Comparison of ENCODE assay signal across 29 cellular contexts in genomic region chr20:64193058-64193457, GRCh38. TPM values are rescaled to one million over a fixed set of nuclear protein-coding genes. Genes with fewer than 3 reads are reported as not detected.
"Had no signal": no experiment of that assay in that cellular context is flagged by ENCODE, and none has a peak within 500 bp of the region (broad histone marks: within the 10 kb centered on the region; RNA-seq: fewer than 3 reads in every experiment).

No MANE protein-coding gene starts in this region.

- H3K4me3 Mint-ChIP-seq: activated CD4-positive, alpha-beta memory T cell treated with anti-CD3 and anti-CD28 coated beads for 36 hours; activated CD4-positive, alpha-beta T cell treated with anti-CD3 and anti-CD28 coated beads, Interleukin-2, amount 10 ng/mL, durations not matched to agents 24 days and 14 days; activated naive CD4-positive, alpha-beta T cell treated with anti-CD3 and anti-CD28 coated beads, Interleukin-2, amount 50 U/mL, for 24 hours; activated T-cell treated with anti-CD3 and anti-CD28 coated beads, Interleukin-2, amount 50 U/mL, for 72 hours; central memory CD8-positive, alpha-beta T cell; T-helper 1 cell treated with Interleukin-12 subunit alpha and Interleukin-12 subunit beta and Interleukin-4 antibody, amounts not matched to agents 30 μg/mL and 1 μg/mL, for 36 hours; WTC11 had no signal

- H3K9me3 ChIP-seq: SJSA1 had no signal

- H3K27ac ChIP-seq: SJSA1 had no signal

- DNase-seq: activated CD4-positive, alpha-beta memory T cell treated with anti-CD3 and anti-CD28 coated beads for 36 hours; activated CD4-positive, alpha-beta T cell treated with anti-CD3 and anti-CD28 coated beads, Interleukin-2, amount 10 ng/mL, durations not matched to agents 24 days and 14 days; activated CD4-positive, CD25-positive, alpha-beta regulatory T cell treated with anti-CD3 and anti-CD28 coated beads, Interleukin-2, amount 50 U/mL, for 72 hours; activated CD8-positive, alpha-beta memory T cell treated with anti-CD3 and anti-CD28 coated beads for 24 hours; activated effector memory CD4-positive, alpha-beta T cell treated with Interleukin-2 at 50 U/mL for 16 hours; activated naive CD4-positive, alpha-beta T cell; activated T-cell treated with anti-CD3 and anti-CD28 coated beads, Interleukin-2, amount 50 U/mL, for 72 hours; amygdala; KG1; NCI-H1092; NCI-H1417 treated with DMSO at 0.1 percent for 48 hours; NCI-H1694; NCI-H2029; NCI-H2107; NCI-H510A treated with DMSO at 0.1 percent for 48 hours; NCI-H69; SHP77; SW 1271 had no signal

- H3K4me3 ChIP-seq: SJSA1 had no signal

- H3K36me3 Mint-ChIP-seq: activated CD4-positive, alpha-beta memory T cell treated with anti-CD3 and anti-CD28 coated beads for 36 hours; activated naive CD4-positive, alpha-beta T cell treated with anti-CD3 and anti-CD28 coated beads, Interleukin-2, amount 50 U/mL, for 24 hours; WTC11 had no signal

- H3K27me3 Mint-ChIP-seq: activated CD4-positive, alpha-beta T cell treated with anti-CD3 and anti-CD28 coated beads, Interleukin-2, amount 10 ng/mL, durations not matched to agents 24 days and 14 days; brain had no signal

- ATAC-seq: SK-N-SH treated with all-trans-retinoic acid at 6 μM for 48 hours had no signal

- H3K27ac Mint-ChIP-seq: activated CD4-positive, alpha-beta memory T cell treated with anti-CD3 and anti-CD28 coated beads for 36 hours; activated CD4-positive, alpha-beta T cell treated with anti-CD3 and anti-CD28 coated beads, Interleukin-2, amount 10 ng/mL, durations not matched to agents 24 days and 14 days; activated naive CD4-positive, alpha-beta T cell treated with anti-CD3 and anti-CD28 coated beads, Interleukin-2, amount 50 U/mL, for 24 hours; activated T-cell treated with anti-CD3 and anti-CD28 coated beads, Interleukin-2, amount 50 U/mL, for 72 hours; T-helper 1 cell treated with Interleukin-12 subunit alpha and Interleukin-12 subunit beta and Interleukin-4 antibody, amounts not matched to agents 30 μg/mL and 1 μg/mL, for 36 hours; WTC11 had no signal

- H3K4me1 ChIP-seq: SJSA1 had no signal

- FAIRE-seq: astrocyte, RCC 7860 had no signal

- H3K36me3 ChIP-seq: SJSA1 had no signal

- H3K9me3 Mint-ChIP-seq: activated CD4-positive, alpha-beta memory T cell treated with anti-CD3 and anti-CD28 coated beads for 36 hours; activated CD4-positive, alpha-beta T cell treated with anti-CD3 and anti-CD28 coated beads, Interleukin-2, amount 10 ng/mL, durations not matched to agents 24 days and 14 days; activated naive CD4-positive, alpha-beta T cell treated with anti-CD3 and anti-CD28 coated beads, Interleukin-2, amount 50 U/mL, for 24 hours; activated T-cell treated with anti-CD3 and anti-CD28 coated beads, Interleukin-2, amount 50 U/mL, for 72 hours; central memory CD8-positive, alpha-beta T cell; T-helper 1 cell treated with Interleukin-12 subunit alpha and Interleukin-12 subunit beta and Interleukin-4 antibody, amounts not matched to agents 30 μg/mL and 1 μg/mL, for 36 hours; WTC11 had no signal

- H3K4me1 Mint-ChIP-seq: activated CD4-positive, alpha-beta T cell treated with anti-CD3 and anti-CD28 coated beads, Interleukin-2, amount 10 ng/mL, durations not matched to agents 24 days and 14 days; activated naive CD4-positive, alpha-beta T cell treated with anti-CD3 and anti-CD28 coated beads, Interleukin-2, amount 50 U/mL, for 24 hours had no signal

RNA-seq across cellular contexts. Expression of gene MYT1, which starts 28.8 kb away (rescaled TPM):
- total RNA-seq: activated CD4-positive, alpha-beta memory T cell treated with anti-CD3 and anti-CD28 coated beads for 36 hours; activated CD4-positive, alpha-beta T cell treated with anti-CD3 and anti-CD28 coated beads, Interleukin-2, amount 10 ng/mL, durations not matched to agents 24 days and 14 days; astrocyte; LHCN-M2; M059J; SJSA1 had no signal
